In genomic region chr9:136051568-136052432, GRCh38 we compare ENCODE assay signal across 2 cellular contexts.
A peak's percentile ranks its signal among the peaks of the same experiment; 100 is the strongest.
TF ChIP-seq lines count a peak whose summit lies in the region.

No MANE protein-coding gene starts in this region.

TF ChIP-seq in GM23338, 12 proteins besides CTCF, POLR2A, EP300 and RAD21 (continued from another document):
- TF ChIP-seq ETS1 (IDR thresholded peaks at IDR 0.05): no peak

TF ChIP-seq in K562, 482 proteins besides CTCF, POLR2A, EP300 and RAD21:
- no peak for TF ChIP-seq PBX2 (CRISPR knock-in tag; IDR thresholded peaks at IDR 0.05; ENCODE audit: low read depth)
- TF ChIP-seq PBX2 (tag; conservative IDR thresholded peaks at IDR 0.05; ENCODE audit: low read depth): peak; percentile 42; the same call in 1 of the 2 replicates
- peak; percentile 59; the same call in 1 of the 2 replicates for TF ChIP-seq RFX1 (IDR thresholded peaks at IDR 0.05)
- TF ChIP-seq PKNOX1 (IDR thresholded peaks at IDR 0.05): peak; percentile 73
- TF ChIP-seq THAP12 (CRISPR knock-in tag; IDR thresholded peaks at IDR 0.05): no peak
- TF ChIP-seq JUND (IDR thresholded peaks at IDR 0.05; ENCODE audit: borderline replicate concordance, low read depth, low read length): 0 out of 2 replicates have a peak, but pooled peaks have one; percentile 12
- TF ChIP-seq JUND (tag; IDR thresholded peaks at IDR 0.05; ENCODE audit: borderline replicate concordance, low read depth, low read length): no peak
- peak; percentile 60 for TF ChIP-seq MEIS2 (IDR thresholded peaks at IDR 0.05; ENCODE audit: partially characterized antibody)
- TF ChIP-seq ZFP1 (CRISPR knock-in tag; IDR thresholded peaks at IDR 0.05): no peak
